Comparison of ENCODE assay signal across 11 cellular contexts in the genomic region with DNA sequence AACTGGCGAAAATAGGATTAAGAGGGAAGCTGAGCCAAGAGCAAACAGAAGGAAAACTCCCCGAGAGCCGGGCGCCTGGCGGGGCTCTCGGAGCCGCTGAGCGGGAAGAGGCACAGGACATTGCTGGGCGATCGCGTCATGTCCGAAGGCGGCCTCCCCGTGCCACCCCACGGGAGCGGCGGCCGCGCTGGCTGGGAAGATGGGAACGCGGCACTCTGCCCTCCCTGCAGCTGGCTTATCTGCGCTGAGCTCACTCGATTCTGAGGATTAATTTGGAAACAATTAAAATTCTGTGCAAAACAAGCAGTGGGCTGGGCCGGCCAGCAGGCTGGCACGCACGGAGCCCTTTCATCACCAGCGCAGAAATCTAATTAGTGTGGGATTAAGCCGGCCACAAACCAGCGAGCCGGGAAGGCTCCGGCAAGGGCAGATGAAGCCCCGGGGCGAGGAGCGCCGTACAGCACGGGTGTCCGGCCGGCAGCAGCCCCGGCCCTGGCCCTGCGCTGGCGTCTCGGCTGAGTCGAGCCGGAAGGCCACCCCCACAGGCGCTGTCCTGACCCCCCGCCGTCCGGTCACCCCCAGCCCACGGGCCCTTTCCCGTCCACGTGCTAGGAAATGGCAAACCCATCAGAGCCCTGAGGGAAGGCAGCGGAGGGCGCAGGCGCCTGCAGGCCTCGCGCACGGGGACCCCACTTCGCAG. TPM values are rescaled to one million over a fixed set of nuclear protein-coding genes. Genes with fewer than 3 reads are reported as not detected.
DNase-seq lines count a peak whose midpoint lies in the region; TF ChIP-seq lines count a peak whose summit lies in the region.
"Had no signal": no experiment of that assay in that cellular context is flagged by ENCODE, and none has a peak within 500 bp of the region (broad histone marks: within the 10 kb centered on the region; RNA-seq: fewer than 3 reads in every experiment).

No MANE protein-coding gene starts in this region.

- no peaks in the 10 kb centered on the region for H3K36me3 Mint-ChIP-seq in type B pancreatic cell

- H3K4me3 ChIP-seq in SJCRH30 (peak overlapping the region; percentile 43), foreskin fibroblast (ENCODE audit: low read depth in 1 of 2, low read length in 2 of 2) (peak overlapping the region; percentile 11 to 35)

- TF ChIP-seq CTCF in foreskin fibroblast (IDR thresholded peaks at IDR 0.05; ENCODE audit: low read depth, low read length), result no peak
- TF ChIP-seq CTCF in type B pancreatic cell (conservative IDR thresholded peaks at IDR 0.05), result no peak

- intact Hi-C loops in posterior vena cava (cut with DNase I), result no loop called here

- peak overlapping the region; percentile 93 for H3K27ac ChIP-seq in SJCRH30

- H3K4me1 Mint-ChIP-seq in type B pancreatic cell (ENCODE audit: unreplicated experiment), result peaks cover 12% of the 10 kb centered on the region

- no peaks in the 10 kb centered on the region for H3K36me3 ChIP-seq in SJCRH30

- H3K9me3 ChIP-seq in SJCRH30 (replicated peaks), result no peaks in the 10 kb centered on the region

- peaks cover 47% of the 10 kb centered on the region for H3K4me1 ChIP-seq in SJCRH30

- H3K27me3 ChIP-seq in SJCRH30, result no peaks in the 10 kb centered on the region

- no peak overlapping the region for H3K4me3 Mint-ChIP-seq in type B pancreatic cell

- H3K27ac Mint-ChIP-seq in type B pancreatic cell, result no peak overlapping the region

- H3K9me3 Mint-ChIP-seq in type B pancreatic cell, result no peaks in the 10 kb centered on the region

- peaks cover 4% of the 10 kb centered on the region for H3K27me3 Mint-ChIP-seq in type B pancreatic cell

- DNase-seq in D341Med (ENCODE audit: low spot score) (peak; percentile 83), SJCRH30 (peak; percentile 88 to 91), foreskin fibroblast (peak; percentile 79 to 91), posterior vena cava (ENCODE audit: low spot score) (peak; percentile 90), type B pancreatic cell (ENCODE audit: extremely low spot score, unreplicated experiment) (no peak), SKM-1 treated with dmso at 0.1 percent for 144 hours (lab: John Stamatoyannopoulos, UW; ENCODE audit: unreplicated experiment) (no peak), UCSD-AML1 (lab: John Stamatoyannopoulos, UW; ENCODE audit: unreplicated experiment) (no peak)
- DNase-seq in activated CD4-positive, alpha-beta T cell treated with anti-CD3 and anti-CD28 coated beads for 4 hours, result no peak
- DNase-seq: NCI-H146; stimulated activated CD4-positive, alpha-beta T cell treated with anti-CD3 and anti-CD28 coated beads, Interleukin-2, amount 100 ng/mL, for 48 hours had no signal

RNA-seq across cellular contexts. Expression of a gene that starts 37.8 kb away (rescaled TPM):
- total RNA-seq in SJCRH30 (2014; rRNA removed; shearing (Covaris generic)), result 141 and 144 TPM in 2 replicates
- total RNA-seq in posterior vena cava (under 1 TPM; 0.71 to 0.79 TPM), type B pancreatic cell (ENCODE audit: low replicate concordance) (1.4 and 6.7 TPM in 2 replicates)

RNA-seq across cellular contexts. Expression of a gene that starts 48.6 kb away (rescaled TPM):
- total RNA-seq in SJCRH30 (2014; rRNA removed; shearing (Covaris generic)), result 2.3 and 2.7 TPM in 2 replicates
- total RNA-seq in posterior vena cava (10 to 100 TPM; 16.4 to 21.8 TPM), type B pancreatic cell (ENCODE audit: low replicate concordance) (20.8 and 21.4 TPM in 2 replicates)

RNA-seq across cellular contexts. Expression of a gene that starts 53.2 kb away (rescaled TPM):
- 3.7 and 4.5 TPM in 2 replicates for total RNA-seq in SJCRH30 (2014; rRNA removed; shearing (Covaris generic))
- total RNA-seq in posterior vena cava (not detected), type B pancreatic cell (ENCODE audit: low replicate concordance) (0.43 and 1.8 TPM in 2 replicates)
- total RNA-seq: glomerular endothelial cell had no signal

Comparison
In these comparisons a context has a peak if more than half of its experiments do, and no peak if none do; other contexts are left out.
1. DNase-seq: peak in D341Med (single experiment), SJCRH30 (2 of 2), foreskin fibroblast (2 of 2) and posterior vena cava (single experiment); none in type B pancreatic cell (single experiment), activated CD4-positive, alpha-beta T cell treated with anti-CD3 and anti-CD28 coated beads for 4 hours (0 of 2), SKM-1 treated with dmso at 0.1 percent for 144 hours (single experiment) and UCSD-AML1 (single experiment).
2. RNA of a gene that starts 37.8 kb away (total RNA-seq): 141 to 144 TPM in SJCRH30; 1.4 to 6.7 TPM in type B pancreatic cell and 0.71 to 0.79 TPM in posterior vena cava; every median in the first group is over 10 times any median in the second.